ENCODE assay signal across 10 cellular contexts in genomic region chr9:36163840-36164175, GRCh38. TPM values are rescaled to one million over a fixed set of nuclear protein-coding genes. Genes with fewer than 3 reads are reported as not detected.
A peak's percentile ranks its signal among the peaks of the same experiment; 100 is the strongest.
DNase-seq lines count a peak whose midpoint lies in the region; ATAC-seq and TF ChIP-seq lines count a peak whose summit lies in the region.
"Had no signal": no experiment of that assay in that cellular context is flagged by ENCODE, and none has a peak within 500 bp of the region (broad histone marks: within the 10 kb centered on the region; RNA-seq: fewer than 3 reads in every experiment).

No MANE protein-coding gene starts in this region.

- TF ChIP-seq CTCF in heart right ventricle (IDR thresholded peaks at IDR 0.05) (no peak), dorsolateral prefrontal cortex (IDR thresholded peaks at IDR 0.05 in 54 of 56, conservative IDR thresholded peaks at IDR 0.05 in 2 of 56; ENCODE audit: low read depth in 1 of 56, partially characterized antibody in 56 of 56) (no peak), upper lobe of right lung (IDR thresholded peaks at IDR 0.05) (no peak)

- H3K36me3 ChIP-seq in heart right ventricle (peaks cover 0 to 21% (median 0%) of the 10 kb centered on the region in 9 donors), muscle layer of duodenum (ENCODE audit: control insufficient read depth in 1 of 2, insufficient read depth in 2 of 2, low read length in 2 of 2) (no peaks in the 10 kb centered on the region), upper lobe of right lung (no peaks in the 10 kb centered on the region)

- H3K27me3 ChIP-seq in heart right ventricle (peaks cover 0 to 6% (median 0%) of the 10 kb centered on the region in 7 donors), right cardiac atrium (ENCODE audit: control insufficient read depth, insufficient read depth) (no peaks in the 10 kb centered on the region), dorsolateral prefrontal cortex (no peaks in the 10 kb centered on the region), muscle layer of duodenum (ENCODE audit: low read depth, low read length) (no peaks in the 10 kb centered on the region), upper lobe of right lung (no peaks in the 10 kb centered on the region)

- intact Hi-C loops in heart right ventricle (cut with DNase I) (loop anchor here in 2 of 10 donors (10.0 kb wide), 2 partner anchors 149 to 209 kb away; partner anchors contain the start of gene OR2S2 (in 2 of the 2)), right cardiac atrium (cut with DNase I) (loop anchor here in 1 of 4 donors (10.0 kb wide), 1 partner anchor 59 kb away; no protein-coding TSS in a partner anchor), dorsolateral prefrontal cortex (cut with DNase I) (loop anchor here (10.0 kb wide), 2 partner anchors 139 to 159 kb away; no protein-coding TSS in a partner anchor), upper lobe of right lung (cut with DNase I) (no loop called here)

- DNase-seq in heart right ventricle (no peak), right cardiac atrium (no peak), dorsolateral prefrontal cortex (no peak), upper lobe of right lung (no peak), SW 1271 (lab: John Stamatoyannopoulos, UW) (no peak)
- no peak for DNase-seq in activated CD8-positive, alpha-beta memory T cell treated with anti-CD3 and anti-CD28 coated beads for 24 hours
- DNase-seq: activated naive CD4-positive, alpha-beta T cell treated with anti-CD3 and anti-CD28 coated beads for 36 hours; NCI-H446 treated with DMSO at 0.1 percent for 48 hours had no signal

- WGBS in heart right ventricle, 2 donors = 64 to 67% methylated on average over 4 of the region's 4 CpGs
- 67% methylated on average over 4 of the region's 4 CpGs for WGBS in right cardiac atrium

- peak overlapping the region; percentile 52 to 90 (median 78) for H3K27ac ChIP-seq in heart right ventricle
- no peak overlapping the region for H3K27ac ChIP-seq in right cardiac atrium (ENCODE audit: low read length)
- peak overlapping the region in 58 of 59 donors; percentile 56 to 95 (median 86) for H3K27ac ChIP-seq in dorsolateral prefrontal cortex
- H3K27ac ChIP-seq in muscle layer of duodenum (ENCODE audit: low read length) = peak overlapping the region; percentile 78
- H3K27ac ChIP-seq in upper lobe of right lung = peak overlapping the region; percentile 55

- ATAC-seq in heart right ventricle (peak in 1 of 8 donors; percentile 4), right cardiac atrium (no peak), upper lobe of right lung (no peak), HG03565 (IDR thresholded peaks at IDR 0.05; ENCODE audit: unreplicated experiment) (no peak)

- H3K4me1 ChIP-seq in heart right ventricle (peaks cover 8 to 55% (median 27%) of the 10 kb centered on the region in 9 donors), right cardiac atrium (ENCODE audit: control insufficient read depth, insufficient read depth, low read length) (no peaks in the 10 kb centered on the region), muscle layer of duodenum (ENCODE audit: control insufficient read depth in 1 of 2, insufficient read depth in 2 of 2, low read length in 2 of 2) (peaks cover 8 to 60% of the 10 kb centered on the region in 2 donors), upper lobe of right lung (peaks cover 28% of the 10 kb centered on the region)

- H3K9me3 ChIP-seq in heart right ventricle = no peaks in the 10 kb centered on the region
- H3K9me3 ChIP-seq in right cardiac atrium (ENCODE audit: control insufficient read depth, low read length) = no peaks in the 10 kb centered on the region
- H3K9me3 ChIP-seq in muscle layer of duodenum (ENCODE audit: control insufficient read depth in 1 of 2, low read length in 2 of 2) = no peaks in the 10 kb centered on the region
- H3K9me3 ChIP-seq in upper lobe of right lung = no peaks in the 10 kb centered on the region

- H3K4me3 ChIP-seq in heart right ventricle (no peak overlapping the region), right cardiac atrium (ENCODE audit: low read length) (no peak overlapping the region), dorsolateral prefrontal cortex (peak overlapping the region in 1 of 59 donors; percentile 20), muscle layer of duodenum (ENCODE audit: low read depth in 1 of 2, low read length in 2 of 2) (no peak overlapping the region), upper lobe of right lung (no peak overlapping the region)

RNA-seq across cellular contexts. Expression of gene CCIN, which starts 5.4 kb away (rescaled TPM):
- total RNA-seq in heart right ventricle = under 1 TPM in 1 of 10 donors, not detected in 9; 0.15 TPM
- polyA plus RNA-seq in heart right ventricle = under 1 TPM in 1 of 2 donors, not detected in 1; 0.12 TPM
- total RNA-seq in right cardiac atrium = under 1 TPM in 3 of 4 donors, not detected in 1; 0.12 to 0.28 (median 0.17) TPM
- 0.07 TPM for polyA plus RNA-seq in right cardiac atrium
- total RNA-seq in dorsolateral prefrontal cortex = 1 to 10 TPM in 12 of 120 experiments, under 1 TPM in 83, not detected in 25; 0.19 to 3.6 (median 0.52) TPM
- total RNA-seq in upper lobe of right lung = not detected
- total RNA-seq: activated naive CD4-positive, alpha-beta T cell treated with anti-CD3 and anti-CD28 coated beads for 36 hours had no signal

RNA-seq across cellular contexts. Expression of gene CLTA, which starts 26.9 kb away (rescaled TPM):
- 10 to 100 TPM; 44.5 to 80.4 (median 48.8) TPM for total RNA-seq in heart right ventricle
- polyA plus RNA-seq in heart right ventricle = 100 to 1,000 TPM in 1 of 2 donors, 10 to 100 TPM in 1; 34.3 to 138 TPM
- total RNA-seq in right cardiac atrium = 10 to 100 TPM; 69.0 to 76.7 (median 75.1) TPM
- 69.5 TPM for polyA plus RNA-seq in right cardiac atrium
- total RNA-seq in dorsolateral prefrontal cortex = 100 to 1,000 TPM in 119 of 120 experiments, 10 to 100 TPM in 1; 76.4 to 215 (median 173) TPM
- total RNA-seq in upper lobe of right lung = 163 TPM

RNA-seq across cellular contexts. Expression of gene GLIPR2, which starts 27.3 kb away (rescaled TPM):
- total RNA-seq in heart right ventricle = 10 to 100 TPM in 2 of 10 donors, 1 to 10 TPM in 8; 4.7 to 19.2 (median 5.8) TPM
- polyA plus RNA-seq in heart right ventricle = 10 to 100 TPM in 1 of 2 donors, 1 to 10 TPM in 1; 8.0 to 13.9 TPM
- total RNA-seq in right cardiac atrium = 10 to 100 TPM in 3 of 4 donors, 1 to 10 TPM in 1; 9.0 to 23.2 (median 14.7) TPM
- polyA plus RNA-seq in right cardiac atrium = 8.8 TPM
- 10 to 100 TPM in 75 of 120 experiments, 1 to 10 TPM in 45; 4.1 to 41.0 (median 11.6) TPM for total RNA-seq in dorsolateral prefrontal cortex
- total RNA-seq in upper lobe of right lung = 64.9 TPM
